8 cellular contexts compared by ENCODE assay signal in the genomic region with DNA sequence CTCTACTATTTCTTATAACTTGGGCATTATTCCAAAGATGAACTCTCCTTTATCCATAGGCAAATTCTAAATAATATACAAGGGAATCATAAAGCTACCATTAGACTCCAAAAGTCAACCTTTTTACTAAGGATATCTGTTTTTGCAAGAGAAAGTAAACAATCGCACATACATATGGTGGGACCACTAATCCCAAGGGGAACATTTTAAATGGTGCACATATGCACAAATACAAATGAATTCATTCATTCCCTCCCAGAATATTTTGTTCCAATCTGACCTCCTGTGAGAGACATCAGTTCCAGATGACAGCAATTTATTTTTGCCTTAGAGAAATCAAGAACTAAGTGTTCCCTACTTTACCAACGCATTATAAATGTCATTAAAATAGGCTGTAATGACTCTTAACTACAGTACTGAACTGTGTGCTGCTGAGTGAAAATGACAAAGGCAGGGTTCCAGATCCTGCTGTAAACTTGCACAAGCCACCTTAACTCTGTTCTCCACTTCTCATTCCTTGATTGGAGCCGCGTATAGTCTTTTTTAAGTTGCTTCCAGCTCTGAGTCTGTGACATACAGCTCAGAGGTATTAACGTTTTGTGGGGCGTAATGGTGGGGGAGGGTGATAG. TPM values are rescaled to one million over a fixed set of nuclear protein-coding genes. Genes with fewer than 3 reads are reported as not detected.
DNase-seq lines count a peak whose midpoint lies in the region; ATAC-seq, FAIRE-seq and TF ChIP-seq lines count a peak whose summit lies in the region.

No MANE protein-coding gene starts in this region.

- peaks cover 4% of the 10 kb centered on the region for H3K4me1 ChIP-seq in SJSA1 (replicated peaks)
- peaks cover 12% of the 10 kb centered on the region for H3K4me1 ChIP-seq in rectal smooth muscle tissue (ENCODE audit: control insufficient read depth, insufficient read depth, low read length)

- no peak for TF ChIP-seq POLR2A in H54 (IDR thresholded peaks at IDR 0.05; ENCODE audit: low read depth, low read length)

- no peak for FAIRE-seq in H54 (lab: Jason Lieb, UNC)

- no peak for DNase-seq in SJSA1 (ENCODE audit: low read depth in 1 of 2, low spot score in 2 of 2)
- DNase-seq in fibroblast of mammary gland (ENCODE audit: low read depth) = no peak
- DNase-seq in SKM-1 treated with dmso at 0.1 percent for 144 hours (lab: John Stamatoyannopoulos, UW; ENCODE audit: unreplicated experiment) = no peak
- no peak for DNase-seq in inferior parietal cortex (ENCODE audit: extremely low spot score)
- no peak for DNase-seq in H54 (ENCODE audit: insufficient read length, low spot score)

- H3K27ac ChIP-seq in SJSA1 = no peak overlapping the region
- peak overlapping the region; percentile 15 for H3K27ac ChIP-seq in rectal smooth muscle tissue (ENCODE audit: low read depth, low read length)

- no peak overlapping the region for H3K9ac ChIP-seq in rectal smooth muscle tissue (ENCODE audit: low read length)

- no peaks in the 10 kb centered on the region for H3K27me3 ChIP-seq in SJSA1 (replicated peaks)
- H3K27me3 ChIP-seq in rectal smooth muscle tissue (ENCODE audit: control insufficient read depth, insufficient read depth, low read length) = no peaks in the 10 kb centered on the region

- H3K9me3 ChIP-seq in SJSA1 (replicated peaks) = no peaks in the 10 kb centered on the region

- peaks cover 11% of the 10 kb centered on the region for H3K36me3 ChIP-seq in SJSA1
- no peaks in the 10 kb centered on the region for H3K36me3 ChIP-seq in rectal smooth muscle tissue (ENCODE audit: control insufficient read depth, insufficient read depth, low read length)

- ATAC-seq in GM21390 (IDR thresholded peaks at IDR 0.05; ENCODE audit: unreplicated experiment) = no peak

- TF ChIP-seq CTCF in GM12875 (IDR thresholded peaks at IDR 0.05; ENCODE audit: borderline replicate concordance, insufficient read depth, low read depth, low read length) (no peak), fibroblast of mammary gland (conservative IDR thresholded peaks at IDR 0.05; ENCODE audit: control insufficient read depth, insufficient read depth, low read depth, low read length) (no peak)

- H3K4me3 ChIP-seq in GM12875 (ENCODE audit: low read depth, low read length) (peak overlapping the region; percentile 93), SJSA1 (peak overlapping the region; percentile 88), fibroblast of mammary gland (ENCODE audit: control insufficient read depth, low read depth, low read length) (peak overlapping the region; percentile 93), rectal smooth muscle tissue (ENCODE audit: low read length) (peak overlapping the region; percentile 98)

RNA-seq across cellular contexts. Expression of a gene that starts 2.0 kb away (rescaled TPM):
- total RNA-seq in SJSA1 (2014; rRNA removed; shearing (Covaris generic)) = 112 and 127 TPM in 2 replicates
